In the genomic region with DNA sequence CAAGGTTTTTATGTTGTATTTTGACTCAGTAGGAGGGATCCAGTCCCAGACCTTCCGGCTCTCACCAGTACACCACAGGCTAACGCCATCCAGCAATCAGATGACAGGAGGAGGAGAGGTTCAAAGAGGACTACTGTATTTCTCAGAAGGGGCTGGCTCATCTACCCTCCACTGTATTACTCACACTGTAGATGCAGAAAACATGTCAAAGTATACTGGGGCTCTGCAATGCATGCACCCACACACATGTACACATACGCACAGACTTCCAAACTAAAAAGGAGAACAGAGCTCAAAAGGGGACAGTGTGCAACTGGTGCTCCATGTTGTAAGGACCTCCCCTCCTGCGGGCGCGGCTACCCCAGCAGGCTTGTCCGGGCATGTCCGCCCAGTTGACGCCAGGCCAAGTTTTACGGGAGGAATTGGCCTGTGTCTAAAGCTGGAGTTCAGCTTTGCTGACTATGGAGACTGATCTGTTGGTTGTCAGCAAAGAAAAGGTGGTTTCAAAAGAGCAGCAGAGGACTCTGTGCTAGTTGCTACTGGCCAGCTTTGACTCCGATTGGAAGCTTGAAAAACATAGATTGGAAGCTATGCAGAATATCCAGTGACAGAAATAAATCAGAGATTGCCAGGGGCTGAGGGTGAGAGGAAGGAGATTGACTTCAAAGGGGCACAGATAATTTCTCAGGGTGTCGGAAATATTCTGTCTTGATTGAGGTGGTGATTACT, we compare ENCODE assay signal across 10 cellular contexts.
A peak's percentile ranks its signal among the peaks of the same experiment; 100 is the strongest.
DNase-seq lines count a peak whose midpoint lies in the region; ATAC-seq, FAIRE-seq and TF ChIP-seq lines count a peak whose summit lies in the region.
"Had no signal": no experiment of that assay in that cellular context is flagged by ENCODE, and none has a peak within 500 bp of the region (broad histone marks: within the 10 kb centered on the region; RNA-seq: fewer than 3 reads in every experiment).

No MANE protein-coding gene starts in this region.

- TF ChIP-seq CTCF in type B pancreatic cell (conservative IDR thresholded peaks at IDR 0.05), result no peak

- H3K36me3 ChIP-seq in BLaER1 (no peaks in the 10 kb centered on the region), HUES6 (ENCODE audit: control insufficient read depth, insufficient read depth, low read length) (no peaks in the 10 kb centered on the region), mesodermal cell (ENCODE audit: control insufficient read depth, insufficient read depth, low read length) (no peaks in the 10 kb centered on the region)

- H3K9me3 Mint-ChIP-seq in type B pancreatic cell, result peaks cover 4% of the 10 kb centered on the region

- H3K4me1 Mint-ChIP-seq in type B pancreatic cell (ENCODE audit: unreplicated experiment), result peaks cover 36% of the 10 kb centered on the region

- peak; percentile 79 for FAIRE-seq in endometrium (lab: Jason Lieb, UNC)

- H3K36me3 Mint-ChIP-seq in type B pancreatic cell, result no peaks in the 10 kb centered on the region

- H3K4me1 ChIP-seq in BLaER1 (peaks cover 48% of the 10 kb centered on the region), HUES6 (ENCODE audit: control insufficient read depth, insufficient read depth, low read length) (peaks cover 20% of the 10 kb centered on the region), mesodermal cell (ENCODE audit: control insufficient read depth, insufficient read depth, low read length, poor library complexity, severe bottlenecking) (no peaks in the 10 kb centered on the region)

- peaks cover 3% of the 10 kb centered on the region for H3K27me3 Mint-ChIP-seq in type B pancreatic cell
- H3K27me3 Mint-ChIP-seq: memory B cell had no signal

- no peak for ATAC-seq in GM19452 (IDR thresholded peaks at IDR 0.05; ENCODE audit: unreplicated experiment)

- peak overlapping the region; percentile 96 for H3K27ac Mint-ChIP-seq in type B pancreatic cell
- H3K27ac Mint-ChIP-seq: memory B cell had no signal

- H3K9ac ChIP-seq in BLaER1 (peak overlapping the region; percentile 23; the same call in 1 of the 2 replicates), HUES6 (ENCODE audit: low read length) (peak overlapping the region; percentile 21)

- peak overlapping the region; percentile 51 for H3K27ac ChIP-seq in BLaER1
- peak overlapping the region; percentile 81 for H3K27ac ChIP-seq in HUES6 (ENCODE audit: low read depth, low read length)
- H3K27ac ChIP-seq in mesodermal cell (ENCODE audit: low read depth, low read length, severe bottlenecking), result peak overlapping the region; percentile 87
- H3K27ac ChIP-seq: HL-60 had no signal

- H3K9me3 ChIP-seq in BLaER1, result peaks cover 12% of the 10 kb centered on the region
- peaks cover 8% of the 10 kb centered on the region; the same call in 1 of the 2 replicates for H3K9me3 ChIP-seq in HUES6 (ENCODE audit: control insufficient read depth, insufficient read depth, low read depth, low read length)
- H3K9me3 ChIP-seq in mesodermal cell (ENCODE audit: control insufficient read depth, low read length), result peaks cover 5% of the 10 kb centered on the region

- peak overlapping the region; percentile 74 for H3K4me3 Mint-ChIP-seq in type B pancreatic cell
- H3K4me3 Mint-ChIP-seq: memory B cell had no signal

- H3K4me3 ChIP-seq in BLaER1 (no peak overlapping the region), HUES6 (ENCODE audit: low read depth, low read length) (no peak overlapping the region), mesodermal cell (ENCODE audit: extremely low read depth, insufficient read depth, low read length, poor library complexity, severe bottlenecking) (no peak overlapping the region)

- in situ Hi-C loops in SK-MEL-5 (cut with HindIII; ENCODE audit: low pct_unique_long_range_greater_than_20kb, low sequenced_read_pairs), result no loop called here

- DNase-seq in SK-MEL-5 (ENCODE audit: low read depth, low spot score), result peak; percentile 97
- no peak for DNase-seq in type B pancreatic cell (ENCODE audit: extremely low spot score, unreplicated experiment)
- DNase-seq in NCI-H524 (lab: John Stamatoyannopoulos, UW), result no peak

- H3K4me2 ChIP-seq in BLaER1, result peak overlapping the region; percentile 76

- WGBS in mesodermal cell (ENCODE audit: insufficient coverage in 2 of 2), 2 experiments, result 91 to 98% methylated on average over 8 to 10 of the region's 12 CpGs

- H3K27me3 ChIP-seq in BLaER1 (no peaks in the 10 kb centered on the region), HUES6 (ENCODE audit: control insufficient read depth, insufficient read depth, low read length) (no peaks in the 10 kb centered on the region)

- no peaks in the 10 kb centered on the region for H4K20me1 ChIP-seq in BLaER1
